3 cellular contexts compared by ENCODE assay signal in genomic region chr1:14855824-14856223, GRCh38.
"Had no signal": no experiment of that assay in that cellular context is flagged by ENCODE, and none has a peak within 500 bp of the region (broad histone marks: within the 10 kb centered on the region; RNA-seq: fewer than 3 reads in every experiment).

No MANE protein-coding gene starts in this region.

- DNase-seq: GDM1, GF-D8 had no signal

- H3K4me3 ChIP-seq: GM12878 had no signal

- ATAC-seq: GM12878 had no signal
